ENCODE assay signal across 29 cellular contexts in the genomic region with DNA sequence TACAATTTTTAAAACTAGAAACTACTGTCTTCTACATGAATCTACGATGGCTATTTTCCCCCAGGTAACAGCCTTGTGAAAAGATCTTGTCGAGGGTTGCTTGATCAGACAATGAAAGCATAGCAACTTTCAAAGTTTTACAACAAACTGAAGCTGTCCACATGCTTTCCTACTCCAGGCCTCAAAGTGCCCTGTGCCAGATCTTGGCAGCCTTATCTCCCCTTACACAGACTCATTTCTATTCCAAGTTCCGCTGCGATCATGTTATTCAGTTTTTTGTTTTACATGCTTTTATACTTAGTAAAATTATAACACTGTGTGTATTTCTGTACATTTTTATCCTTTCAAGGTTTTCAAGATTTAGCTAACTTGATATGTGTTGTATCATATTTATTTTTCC.
"Had no signal": no experiment of that assay in that cellular context is flagged by ENCODE, and none has a peak within 500 bp of the region (broad histone marks: within the 10 kb centered on the region; RNA-seq: fewer than 3 reads in every experiment).

No MANE protein-coding gene starts in this region.

- H3K4me3 Mint-ChIP-seq: activated CD4-positive, alpha-beta memory T cell treated with anti-CD3 and anti-CD28 coated beads, Interleukin-2, amount 10 ng/mL, durations not matched to agents 7 days and 5 days; activated CD4-positive, alpha-beta T cell treated with anti-CD3 and anti-CD28 coated beads, Interleukin-2, amount 10 ng/mL, durations not matched to agents 7 days and 5 days; activated naive CD4-positive, alpha-beta T cell treated with anti-CD3 and anti-CD28 coated beads, Interleukin-2, amount 10 ng/mL, durations not matched to agents 7 days and 5 days; activated naive CD8-positive, alpha-beta T cell treated with anti-CD3 and anti-CD28 coated beads, Interleukin-2, amount 10 ng/mL, durations not matched to agents 7 days and 5 days; activated T-cell treated with anti-CD3 and anti-CD28 coated beads, Interleukin-2, amount 50 U/mL, for 24 hours; activated T-cell treated with anti-CD3 and anti-CD28 coated beads, Interleukin-2, amount 50 U/mL, for 72 hours; brain; central memory CD8-positive, alpha-beta T cell; dendritic cell treated with granulocyte-macrophage colony-stimulating factor and Interleukin-4, amounts not matched to agents 40 ng/mL and 50 ng/mL, for 4 days; endodermal cell; WTC11 had no signal

- ATAC-seq: activated naive CD4-positive, alpha-beta T cell treated with anti-CD3 and anti-CD28 coated beads, Interleukin-2, amount 50 U/mL, for 72 hours; activated T-cell treated with anti-CD3 and anti-CD28 coated beads, Interleukin-2, amount 50 U/mL, for 72 hours; gastroesophageal sphincter; WTC11 had no signal

- H3K4me3 ChIP-seq: ascending aorta, breast epithelium, coronary artery, dorsolateral prefrontal cortex, esophagus squamous epithelium, gastroesophageal sphincter had no signal

- H3K4me1 ChIP-seq: ascending aorta, breast epithelium, esophagus squamous epithelium, gastroesophageal sphincter had no signal

- H3K36me3 ChIP-seq: ascending aorta, breast epithelium, esophagus squamous epithelium, gastroesophageal sphincter had no signal

- H3K27me3 ChIP-seq: ascending aorta, breast epithelium, esophagus squamous epithelium, gastroesophageal sphincter had no signal

- H3K4me1 Mint-ChIP-seq: activated CD4-positive, alpha-beta memory T cell treated with anti-CD3 and anti-CD28 coated beads, Interleukin-2, amount 10 ng/mL, durations not matched to agents 7 days and 5 days; activated CD4-positive, alpha-beta T cell treated with anti-CD3 and anti-CD28 coated beads, Interleukin-2, amount 10 ng/mL, durations not matched to agents 7 days and 5 days; activated naive CD4-positive, alpha-beta T cell treated with anti-CD3 and anti-CD28 coated beads, Interleukin-2, amount 10 ng/mL, durations not matched to agents 7 days and 5 days; activated naive CD8-positive, alpha-beta T cell treated with anti-CD3 and anti-CD28 coated beads, Interleukin-2, amount 10 ng/mL, durations not matched to agents 7 days and 5 days; central memory CD8-positive, alpha-beta T cell had no signal

- H3K27ac Mint-ChIP-seq: activated CD4-positive, alpha-beta memory T cell treated with anti-CD3 and anti-CD28 coated beads, Interleukin-2, amount 10 ng/mL, durations not matched to agents 7 days and 5 days; activated CD4-positive, alpha-beta T cell treated with anti-CD3 and anti-CD28 coated beads, Interleukin-2, amount 10 ng/mL, durations not matched to agents 7 days and 5 days; activated naive CD4-positive, alpha-beta T cell treated with anti-CD3 and anti-CD28 coated beads, Interleukin-2, amount 10 ng/mL, durations not matched to agents 7 days and 5 days; activated naive CD4-positive, alpha-beta T cell treated with anti-CD3 and anti-CD28 coated beads, Interleukin-2, amount 50 U/mL, for 72 hours; activated naive CD8-positive, alpha-beta T cell treated with anti-CD3 and anti-CD28 coated beads, Interleukin-2, amount 10 ng/mL, durations not matched to agents 7 days and 5 days; activated T-cell treated with anti-CD3 and anti-CD28 coated beads, Interleukin-2, amount 50 U/mL, for 24 hours; activated T-cell treated with anti-CD3 and anti-CD28 coated beads, Interleukin-2, amount 50 U/mL, for 72 hours; brain; dendritic cell treated with granulocyte-macrophage colony-stimulating factor and Interleukin-4, amounts not matched to agents 40 ng/mL and 50 ng/mL, for 4 days; endodermal cell; WTC11 had no signal

- H3K27ac ChIP-seq: ascending aorta, breast epithelium, coronary artery, dorsolateral prefrontal cortex, esophagus squamous epithelium, gastroesophageal sphincter, VCaP had no signal

- DNase-seq: activated CD4-positive, alpha-beta memory T cell treated with anti-CD3 and anti-CD28 coated beads, Interleukin-2, amount 10 ng/mL, durations not matched to agents 7 days and 5 days; activated CD4-positive, alpha-beta T cell treated with anti-CD3 and anti-CD28 coated beads for 1 hour; activated CD4-positive, alpha-beta T cell treated with anti-CD3 and anti-CD28 coated beads for 4 hours; activated CD4-positive, alpha-beta T cell treated with anti-CD3 and anti-CD28 coated beads, Interleukin-2, amount 10 ng/mL, durations not matched to agents 7 days and 5 days; activated CD4-positive, alpha-beta T cell treated with anti-CD3 and anti-CD28 coated beads, Interleukin-2, amount 50 U/mL, for 4 hours; activated CD8-positive, alpha-beta memory T cell treated with anti-CD3 and anti-CD28 coated beads, Interleukin-2, amount 50 U/mL, for 48 hours; activated gamma-delta T cell; activated naive CD4-positive, alpha-beta T cell; activated naive CD4-positive, alpha-beta T cell treated with anti-CD3 and anti-CD28 coated beads, Interleukin-2, amount 10 ng/mL, durations not matched to agents 7 days and 5 days; activated naive CD8-positive, alpha-beta T cell treated with anti-CD3 and anti-CD28 coated beads, Interleukin-2, amount 10 ng/mL, durations not matched to agents 7 days and 5 days; activated T-cell treated with anti-CD3 and anti-CD28 coated beads for 4 hours; activated T-cell treated with anti-CD3 and anti-CD28 coated beads, Interleukin-2, amount 50 U/mL, for 24 hours; activated T-cell treated with anti-CD3 and anti-CD28 coated beads, Interleukin-2, amount 50 U/mL, for 72 hours; dorsolateral prefrontal cortex; effector memory CD4-positive, alpha-beta T cell; endodermal cell; esophagus squamous epithelium; foreskin melanocyte; T-helper 2 cell had no signal

- H3K9me3 ChIP-seq: ascending aorta, breast epithelium, esophagus squamous epithelium, gastroesophageal sphincter had no signal

- H3K9me3 Mint-ChIP-seq: activated CD4-positive, alpha-beta T cell treated with anti-CD3 and anti-CD28 coated beads, Interleukin-2, amount 10 ng/mL, durations not matched to agents 7 days and 5 days; brain; dendritic cell treated with granulocyte-macrophage colony-stimulating factor and Interleukin-4, amounts not matched to agents 40 ng/mL and 50 ng/mL, for 4 days; endodermal cell had no signal

- H3K27me3 Mint-ChIP-seq: activated CD4-positive, alpha-beta memory T cell treated with anti-CD3 and anti-CD28 coated beads, Interleukin-2, amount 10 ng/mL, durations not matched to agents 7 days and 5 days; activated CD4-positive, alpha-beta T cell treated with anti-CD3 and anti-CD28 coated beads, Interleukin-2, amount 10 ng/mL, durations not matched to agents 7 days and 5 days; activated naive CD4-positive, alpha-beta T cell treated with anti-CD3 and anti-CD28 coated beads, Interleukin-2, amount 10 ng/mL, durations not matched to agents 7 days and 5 days; activated naive CD8-positive, alpha-beta T cell treated with anti-CD3 and anti-CD28 coated beads, Interleukin-2, amount 10 ng/mL, durations not matched to agents 7 days and 5 days; activated T-cell treated with anti-CD3 and anti-CD28 coated beads, Interleukin-2, amount 50 U/mL, for 24 hours; central memory CD8-positive, alpha-beta T cell; dendritic cell treated with granulocyte-macrophage colony-stimulating factor and Interleukin-4, amounts not matched to agents 40 ng/mL and 50 ng/mL, for 4 days had no signal

- H3K36me3 Mint-ChIP-seq: activated naive CD4-positive, alpha-beta T cell treated with anti-CD3 and anti-CD28 coated beads, Interleukin-2, amount 10 ng/mL, durations not matched to agents 7 days and 5 days; activated naive CD4-positive, alpha-beta T cell treated with anti-CD3 and anti-CD28 coated beads, Interleukin-2, amount 50 U/mL, for 72 hours; activated naive CD8-positive, alpha-beta T cell treated with anti-CD3 and anti-CD28 coated beads, Interleukin-2, amount 10 ng/mL, durations not matched to agents 7 days and 5 days; brain; WTC11 had no signal
